Comparison of ENCODE assay signal across 2 cellular contexts in genomic region chr7:28072876-28073514, GRCh38.
TF ChIP-seq lines count a peak whose summit lies in the region.

No MANE protein-coding gene starts in this region.

TF ChIP-seq in GM23338, 12 proteins besides CTCF, POLR2A, EP300 and RAD21 (continued from another document):
- TF ChIP-seq, protein P1, sequence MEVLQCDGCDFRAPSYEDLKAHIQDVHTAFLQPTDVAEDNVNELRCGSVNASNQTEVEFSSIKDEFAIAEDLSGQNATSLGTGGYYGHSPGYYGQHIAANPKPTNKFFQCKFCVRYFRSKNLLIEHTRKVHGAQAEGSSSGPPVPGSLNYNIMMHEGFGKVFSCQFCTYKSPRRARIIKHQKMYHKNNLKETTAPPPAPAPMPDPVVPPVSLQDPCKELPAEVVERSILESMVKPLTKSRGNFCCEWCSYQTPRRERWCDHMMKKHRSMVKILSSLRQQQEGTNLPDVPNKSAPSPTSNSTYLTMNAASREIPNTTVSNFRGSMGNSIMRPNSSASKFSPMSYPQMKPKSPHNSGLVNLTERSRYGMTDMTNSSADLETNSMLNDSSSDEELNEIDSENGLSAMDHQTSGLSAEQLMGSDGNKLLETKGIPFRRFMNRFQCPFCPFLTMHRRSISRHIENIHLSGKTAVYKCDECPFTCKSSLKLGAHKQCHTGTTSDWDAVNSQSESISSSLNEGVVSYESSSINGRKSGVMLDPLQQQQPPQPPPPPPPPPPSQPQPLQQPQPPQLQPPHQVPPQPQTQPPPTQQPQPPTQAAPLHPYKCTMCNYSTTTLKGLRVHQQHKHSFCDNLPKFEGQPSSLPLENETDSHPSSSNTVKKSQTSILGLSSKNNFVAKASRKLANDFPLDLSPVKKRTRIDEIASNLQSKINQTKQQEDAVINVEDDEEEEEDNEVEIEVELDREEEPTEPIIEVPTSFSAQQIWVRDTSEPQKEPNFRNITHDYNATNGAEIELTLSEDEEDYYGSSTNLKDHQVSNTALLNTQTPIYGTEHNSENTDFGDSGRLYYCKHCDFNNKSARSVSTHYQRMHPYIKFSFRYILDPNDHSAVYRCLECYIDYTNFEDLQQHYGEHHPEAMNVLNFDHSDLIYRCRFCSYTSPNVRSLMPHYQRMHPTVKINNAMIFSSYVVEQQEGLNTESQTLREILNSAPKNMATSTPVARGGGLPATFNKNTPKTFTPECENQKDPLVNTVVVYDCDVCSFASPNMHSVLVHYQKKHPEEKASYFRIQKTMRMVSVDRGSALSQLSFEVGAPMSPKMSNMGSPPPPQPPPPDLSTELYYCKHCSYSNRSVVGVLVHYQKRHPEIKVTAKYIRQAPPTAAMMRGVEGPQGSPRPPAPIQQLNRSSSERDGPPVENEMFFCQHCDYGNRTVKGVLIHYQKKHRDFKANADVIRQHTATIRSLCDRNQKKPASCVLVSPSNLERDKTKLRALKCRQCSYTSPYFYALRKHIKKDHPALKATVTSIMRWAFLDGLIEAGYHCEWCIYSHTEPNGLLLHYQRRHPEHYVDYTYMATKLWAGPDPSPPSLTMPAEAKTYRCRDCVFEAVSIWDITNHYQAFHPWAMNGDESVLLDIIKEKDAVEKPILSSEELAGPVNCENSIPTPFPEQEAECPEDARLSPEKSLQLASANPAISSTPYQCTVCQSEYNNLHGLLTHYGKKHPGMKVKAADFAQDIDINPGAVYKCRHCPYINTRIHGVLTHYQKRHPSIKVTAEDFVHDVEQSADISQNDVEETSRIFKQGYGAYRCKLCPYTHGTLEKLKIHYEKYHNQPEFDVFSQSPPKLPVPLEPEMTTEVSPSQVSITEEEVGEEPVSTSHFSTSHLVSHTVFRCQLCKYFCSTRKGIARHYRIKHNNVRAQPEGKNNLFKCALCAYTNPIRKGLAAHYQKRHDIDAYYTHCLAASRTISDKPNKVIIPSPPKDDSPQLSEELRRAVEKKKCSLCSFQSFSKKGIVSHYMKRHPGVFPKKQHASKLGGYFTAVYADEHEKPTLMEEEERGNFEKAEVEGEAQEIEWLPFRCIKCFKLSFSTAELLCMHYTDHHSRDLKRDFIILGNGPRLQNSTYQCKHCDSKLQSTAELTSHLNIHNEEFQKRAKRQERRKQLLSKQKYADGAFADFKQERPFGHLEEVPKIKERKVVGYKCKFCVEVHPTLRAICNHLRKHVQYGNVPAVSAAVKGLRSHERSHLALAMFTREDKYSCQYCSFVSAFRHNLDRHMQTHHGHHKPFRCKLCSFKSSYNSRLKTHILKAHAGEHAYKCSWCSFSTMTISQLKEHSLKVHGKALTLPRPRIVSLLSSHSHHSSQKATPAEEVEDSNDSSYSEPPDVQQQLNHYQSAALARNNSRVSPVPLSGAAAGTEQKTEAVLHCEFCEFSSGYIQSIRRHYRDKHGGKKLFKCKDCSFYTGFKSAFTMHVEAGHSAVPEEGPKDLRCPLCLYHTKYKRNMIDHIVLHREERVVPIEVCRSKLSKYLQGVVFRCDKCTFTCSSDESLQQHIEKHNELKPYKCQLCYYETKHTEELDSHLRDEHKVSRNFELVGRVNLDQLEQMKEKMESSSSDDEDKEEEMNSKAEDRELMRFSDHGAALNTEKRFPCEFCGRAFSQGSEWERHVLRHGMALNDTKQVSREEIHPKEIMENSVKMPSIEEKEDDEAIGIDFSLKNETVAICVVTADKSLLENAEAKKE (CRISPR knock-in tag; IDR thresholded peaks at IDR 0.05) = no peak
- TF ChIP-seq ZNF114 (CRISPR knock-in tag; IDR thresholded peaks at IDR 0.05) (no peak), EZH2phosphoT487 (IDR thresholded peaks at IDR 0.05; ENCODE audit: unreplicated experiment) (no peak), ZNF331 (CRISPR knock-in tag; IDR thresholded peaks at IDR 0.05; ENCODE audit: low read depth) (no peak), JUNB (IDR thresholded peaks at IDR 0.05; ENCODE audit: unreplicated experiment) (no peak), EZH2 (IDR thresholded peaks at IDR 0.05; ENCODE audit: low read depth, unreplicated experiment) (no peak), POLR2AphosphoS5 (IDR thresholded peaks at IDR 0.05; ENCODE audit: low read depth) (no peak)
- TF ChIP-seq, protein P2, sequence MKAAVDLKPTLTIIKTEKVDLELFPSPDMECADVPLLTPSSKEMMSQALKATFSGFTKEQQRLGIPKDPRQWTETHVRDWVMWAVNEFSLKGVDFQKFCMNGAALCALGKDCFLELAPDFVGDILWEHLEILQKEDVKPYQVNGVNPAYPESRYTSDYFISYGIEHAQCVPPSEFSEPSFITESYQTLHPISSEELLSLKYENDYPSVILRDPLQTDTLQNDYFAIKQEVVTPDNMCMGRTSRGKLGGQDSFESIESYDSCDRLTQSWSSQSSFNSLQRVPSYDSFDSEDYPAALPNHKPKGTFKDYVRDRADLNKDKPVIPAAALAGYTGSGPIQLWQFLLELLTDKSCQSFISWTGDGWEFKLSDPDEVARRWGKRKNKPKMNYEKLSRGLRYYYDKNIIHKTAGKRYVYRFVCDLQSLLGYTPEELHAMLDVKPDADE (IDR thresholded peaks at IDR 0.05) = no peak
- TF ChIP-seq, protein P3, sequence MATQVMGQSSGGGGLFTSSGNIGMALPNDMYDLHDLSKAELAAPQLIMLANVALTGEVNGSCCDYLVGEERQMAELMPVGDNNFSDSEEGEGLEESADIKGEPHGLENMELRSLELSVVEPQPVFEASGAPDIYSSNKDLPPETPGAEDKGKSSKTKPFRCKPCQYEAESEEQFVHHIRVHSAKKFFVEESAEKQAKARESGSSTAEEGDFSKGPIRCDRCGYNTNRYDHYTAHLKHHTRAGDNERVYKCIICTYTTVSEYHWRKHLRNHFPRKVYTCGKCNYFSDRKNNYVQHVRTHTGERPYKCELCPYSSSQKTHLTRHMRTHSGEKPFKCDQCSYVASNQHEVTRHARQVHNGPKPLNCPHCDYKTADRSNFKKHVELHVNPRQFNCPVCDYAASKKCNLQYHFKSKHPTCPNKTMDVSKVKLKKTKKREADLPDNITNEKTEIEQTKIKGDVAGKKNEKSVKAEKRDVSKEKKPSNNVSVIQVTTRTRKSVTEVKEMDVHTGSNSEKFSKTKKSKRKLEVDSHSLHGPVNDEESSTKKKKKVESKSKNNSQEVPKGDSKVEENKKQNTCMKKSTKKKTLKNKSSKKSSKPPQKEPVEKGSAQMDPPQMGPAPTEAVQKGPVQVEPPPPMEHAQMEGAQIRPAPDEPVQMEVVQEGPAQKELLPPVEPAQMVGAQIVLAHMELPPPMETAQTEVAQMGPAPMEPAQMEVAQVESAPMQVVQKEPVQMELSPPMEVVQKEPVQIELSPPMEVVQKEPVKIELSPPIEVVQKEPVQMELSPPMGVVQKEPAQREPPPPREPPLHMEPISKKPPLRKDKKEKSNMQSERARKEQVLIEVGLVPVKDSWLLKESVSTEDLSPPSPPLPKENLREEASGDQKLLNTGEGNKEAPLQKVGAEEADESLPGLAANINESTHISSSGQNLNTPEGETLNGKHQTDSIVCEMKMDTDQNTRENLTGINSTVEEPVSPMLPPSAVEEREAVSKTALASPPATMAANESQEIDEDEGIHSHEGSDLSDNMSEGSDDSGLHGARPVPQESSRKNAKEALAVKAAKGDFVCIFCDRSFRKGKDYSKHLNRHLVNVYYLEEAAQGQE (IDR thresholded peaks at IDR 0.05; ENCODE audit: unreplicated experiment) = no peak

TF ChIP-seq in WTC11, 78 proteins besides CTCF, POLR2A, EP300 and RAD21 (continued from another document):
- no peak for TF ChIP-seq AR (CRISPR knock-in tag; IDR thresholded peaks at IDR 0.05)
- no peak for TF ChIP-seq NFYB (CRISPR knock-in tag; conservative IDR thresholded peaks at IDR 0.05; ENCODE audit: low read depth)
- TF ChIP-seq ZNF423 (CRISPR knock-in tag; IDR thresholded peaks at IDR 0.05) = no peak
- no peak for TF ChIP-seq GABPB1 (CRISPR knock-in tag; IDR thresholded peaks at IDR 0.05)
- no peak for TF ChIP-seq ATF1 (CRISPR knock-in tag; IDR thresholded peaks at IDR 0.05)
- TF ChIP-seq ZNF121 (CRISPR knock-in tag; IDR thresholded peaks at IDR 0.05) = no peak
- no peak for TF ChIP-seq KAT7 (CRISPR knock-in tag; IDR thresholded peaks at IDR 0.05; ENCODE audit: borderline replicate concordance)
- TF ChIP-seq CREB1 (CRISPR knock-in tag; IDR thresholded peaks at IDR 0.05) = no peak
- TF ChIP-seq TCF7 (CRISPR knock-in tag; IDR thresholded peaks at IDR 0.05; ENCODE audit: low read depth) = no peak
- TF ChIP-seq NFE2L1 (CRISPR knock-in tag; IDR thresholded peaks at IDR 0.05) = no peak
- no peak for TF ChIP-seq RORB (CRISPR knock-in tag; IDR thresholded peaks at IDR 0.05)
- TF ChIP-seq CDX4 (CRISPR knock-in tag; IDR thresholded peaks at IDR 0.05; ENCODE audit: borderline replicate concordance) = no peak
- no peak for TF ChIP-seq FOXJ3 (CRISPR knock-in tag; IDR thresholded peaks at IDR 0.05; ENCODE audit: borderline replicate concordance)
- no peak for TF ChIP-seq MXD4 (CRISPR knock-in tag; IDR thresholded peaks at IDR 0.05; ENCODE audit: borderline replicate concordance)
- TF ChIP-seq GRHL2 (CRISPR knock-in tag; IDR thresholded peaks at IDR 0.05; ENCODE audit: insufficient replicate concordance, severe bottlenecking) = no peak
